ENCODE assay signal across 2 cellular contexts in the genomic region with DNA sequence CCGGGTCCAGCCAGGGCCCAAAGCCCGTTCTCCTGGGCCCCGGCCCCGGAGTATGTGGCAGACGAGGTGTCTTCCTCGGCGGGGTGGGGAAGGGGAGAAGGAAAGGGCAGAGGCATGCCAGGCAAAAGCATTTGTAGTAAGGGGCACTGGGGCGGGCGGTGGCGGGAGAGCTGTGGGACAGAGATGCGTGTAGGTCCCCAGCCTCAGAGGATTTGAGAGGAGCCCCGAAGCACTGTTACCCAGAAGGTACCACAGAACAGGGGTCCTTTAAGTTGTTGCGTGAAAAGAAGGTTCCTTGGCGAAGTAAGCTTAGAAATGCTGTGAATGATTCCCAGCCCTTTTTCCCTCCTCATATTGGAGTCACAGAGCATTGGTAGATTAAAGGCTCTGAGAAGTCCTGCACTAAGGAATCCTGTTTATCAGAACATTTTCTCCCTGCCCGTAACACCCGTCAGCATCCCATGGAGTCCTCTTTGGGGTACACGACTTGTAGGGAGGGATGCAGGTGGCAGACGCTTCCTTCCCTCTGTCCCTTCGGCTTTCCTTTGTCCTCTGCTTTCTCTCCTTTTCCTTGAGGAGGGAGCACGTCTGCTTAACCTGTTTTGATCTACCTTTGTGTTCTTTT.
TF ChIP-seq lines count a peak whose summit lies in the region.

No MANE protein-coding gene starts in this region.

TF ChIP-seq in SK-N-SH, 30 proteins besides CTCF, POLR2A, EP300 and RAD21 (continued from another document):
- TF ChIP-seq, protein P1, sequence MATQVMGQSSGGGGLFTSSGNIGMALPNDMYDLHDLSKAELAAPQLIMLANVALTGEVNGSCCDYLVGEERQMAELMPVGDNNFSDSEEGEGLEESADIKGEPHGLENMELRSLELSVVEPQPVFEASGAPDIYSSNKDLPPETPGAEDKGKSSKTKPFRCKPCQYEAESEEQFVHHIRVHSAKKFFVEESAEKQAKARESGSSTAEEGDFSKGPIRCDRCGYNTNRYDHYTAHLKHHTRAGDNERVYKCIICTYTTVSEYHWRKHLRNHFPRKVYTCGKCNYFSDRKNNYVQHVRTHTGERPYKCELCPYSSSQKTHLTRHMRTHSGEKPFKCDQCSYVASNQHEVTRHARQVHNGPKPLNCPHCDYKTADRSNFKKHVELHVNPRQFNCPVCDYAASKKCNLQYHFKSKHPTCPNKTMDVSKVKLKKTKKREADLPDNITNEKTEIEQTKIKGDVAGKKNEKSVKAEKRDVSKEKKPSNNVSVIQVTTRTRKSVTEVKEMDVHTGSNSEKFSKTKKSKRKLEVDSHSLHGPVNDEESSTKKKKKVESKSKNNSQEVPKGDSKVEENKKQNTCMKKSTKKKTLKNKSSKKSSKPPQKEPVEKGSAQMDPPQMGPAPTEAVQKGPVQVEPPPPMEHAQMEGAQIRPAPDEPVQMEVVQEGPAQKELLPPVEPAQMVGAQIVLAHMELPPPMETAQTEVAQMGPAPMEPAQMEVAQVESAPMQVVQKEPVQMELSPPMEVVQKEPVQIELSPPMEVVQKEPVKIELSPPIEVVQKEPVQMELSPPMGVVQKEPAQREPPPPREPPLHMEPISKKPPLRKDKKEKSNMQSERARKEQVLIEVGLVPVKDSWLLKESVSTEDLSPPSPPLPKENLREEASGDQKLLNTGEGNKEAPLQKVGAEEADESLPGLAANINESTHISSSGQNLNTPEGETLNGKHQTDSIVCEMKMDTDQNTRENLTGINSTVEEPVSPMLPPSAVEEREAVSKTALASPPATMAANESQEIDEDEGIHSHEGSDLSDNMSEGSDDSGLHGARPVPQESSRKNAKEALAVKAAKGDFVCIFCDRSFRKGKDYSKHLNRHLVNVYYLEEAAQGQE (IDR thresholded peaks at IDR 0.05; ENCODE audit: low read depth, low read length): no peak
- TF ChIP-seq, protein P2, sequence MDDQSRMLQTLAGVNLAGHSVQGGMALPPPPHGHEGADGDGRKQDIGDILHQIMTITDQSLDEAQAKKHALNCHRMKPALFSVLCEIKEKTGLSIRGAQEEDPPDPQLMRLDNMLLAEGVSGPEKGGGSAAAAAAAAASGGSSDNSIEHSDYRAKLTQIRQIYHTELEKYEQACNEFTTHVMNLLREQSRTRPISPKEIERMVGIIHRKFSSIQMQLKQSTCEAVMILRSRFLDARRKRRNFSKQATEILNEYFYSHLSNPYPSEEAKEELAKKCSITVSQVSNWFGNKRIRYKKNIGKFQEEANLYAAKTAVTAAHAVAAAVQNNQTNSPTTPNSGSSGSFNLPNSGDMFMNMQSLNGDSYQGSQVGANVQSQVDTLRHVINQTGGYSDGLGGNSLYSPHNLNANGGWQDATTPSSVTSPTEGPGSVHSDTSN (IDR thresholded peaks at IDR 0.05): no peak
- TF ChIP-seq ELF1 (IDR thresholded peaks at IDR 0.05): no peak
- TF ChIP-seq, protein P3, sequence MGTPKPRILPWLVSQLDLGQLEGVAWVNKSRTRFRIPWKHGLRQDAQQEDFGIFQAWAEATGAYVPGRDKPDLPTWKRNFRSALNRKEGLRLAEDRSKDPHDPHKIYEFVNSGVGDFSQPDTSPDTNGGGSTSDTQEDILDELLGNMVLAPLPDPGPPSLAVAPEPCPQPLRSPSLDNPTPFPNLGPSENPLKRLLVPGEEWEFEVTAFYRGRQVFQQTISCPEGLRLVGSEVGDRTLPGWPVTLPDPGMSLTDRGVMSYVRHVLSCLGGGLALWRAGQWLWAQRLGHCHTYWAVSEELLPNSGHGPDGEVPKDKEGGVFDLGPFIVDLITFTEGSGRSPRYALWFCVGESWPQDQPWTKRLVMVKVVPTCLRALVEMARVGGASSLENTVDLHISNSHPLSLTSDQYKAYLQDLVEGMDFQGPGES (IDR thresholded peaks at IDR 0.05; ENCODE audit: low read depth, low read length): no peak
- TF ChIP-seq SIN3A (IDR thresholded peaks at IDR 0.05; ENCODE audit: borderline replicate concordance, low read depth, low read length): no peak
- TF ChIP-seq YY1 (IDR thresholded peaks at IDR 0.05; ENCODE audit: low read depth): no peak

TF ChIP-seq in SK-N-SH treated with all-trans-retinoic acid at 6 μM for 48 hours, 23 proteins besides CTCF, POLR2A, EP300 and RAD21 (continued from another document):
- TF ChIP-seq, protein P4, sequence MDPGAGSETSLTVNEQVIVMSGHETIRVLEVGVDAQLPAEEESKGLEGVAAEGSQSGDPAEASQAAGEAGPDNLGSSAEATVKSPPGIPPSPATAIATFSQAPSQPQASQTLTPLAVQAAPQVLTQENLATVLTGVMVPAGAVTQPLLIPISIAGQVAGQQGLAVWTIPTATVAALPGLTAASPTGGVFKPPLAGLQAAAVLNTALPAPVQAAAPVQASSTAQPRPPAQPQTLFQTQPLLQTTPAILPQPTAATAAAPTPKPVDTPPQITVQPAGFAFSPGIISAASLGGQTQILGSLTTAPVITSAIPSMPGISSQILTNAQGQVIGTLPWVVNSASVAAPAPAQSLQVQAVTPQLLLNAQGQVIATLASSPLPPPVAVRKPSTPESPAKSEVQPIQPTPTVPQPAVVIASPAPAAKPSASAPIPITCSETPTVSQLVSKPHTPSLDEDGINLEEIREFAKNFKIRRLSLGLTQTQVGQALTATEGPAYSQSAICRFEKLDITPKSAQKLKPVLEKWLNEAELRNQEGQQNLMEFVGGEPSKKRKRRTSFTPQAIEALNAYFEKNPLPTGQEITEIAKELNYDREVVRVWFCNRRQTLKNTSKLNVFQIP (CRISPR knock-in tag; IDR thresholded peaks at IDR 0.05; ENCODE audit: borderline replicate concordance, low read depth): no peak
- TF ChIP-seq OSR1 (CRISPR knock-in tag; IDR thresholded peaks at IDR 0.05): no peak
- no peak for TF ChIP-seq RARB (CRISPR knock-in tag; IDR thresholded peaks at IDR 0.05)
- TF ChIP-seq, protein P5, sequence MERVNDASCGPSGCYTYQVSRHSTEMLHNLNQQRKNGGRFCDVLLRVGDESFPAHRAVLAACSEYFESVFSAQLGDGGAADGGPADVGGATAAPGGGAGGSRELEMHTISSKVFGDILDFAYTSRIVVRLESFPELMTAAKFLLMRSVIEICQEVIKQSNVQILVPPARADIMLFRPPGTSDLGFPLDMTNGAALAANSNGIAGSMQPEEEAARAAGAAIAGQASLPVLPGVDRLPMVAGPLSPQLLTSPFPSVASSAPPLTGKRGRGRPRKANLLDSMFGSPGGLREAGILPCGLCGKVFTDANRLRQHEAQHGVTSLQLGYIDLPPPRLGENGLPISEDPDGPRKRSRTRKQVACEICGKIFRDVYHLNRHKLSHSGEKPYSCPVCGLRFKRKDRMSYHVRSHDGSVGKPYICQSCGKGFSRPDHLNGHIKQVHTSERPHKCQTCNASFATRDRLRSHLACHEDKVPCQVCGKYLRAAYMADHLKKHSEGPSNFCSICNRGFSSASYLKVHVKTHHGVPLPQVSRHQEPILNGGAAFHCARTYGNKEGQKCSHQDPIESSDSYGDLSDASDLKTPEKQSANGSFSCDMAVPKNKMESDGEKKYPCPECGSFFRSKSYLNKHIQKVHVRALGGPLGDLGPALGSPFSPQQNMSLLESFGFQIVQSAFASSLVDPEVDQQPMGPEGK (CRISPR knock-in tag; IDR thresholded peaks at IDR 0.05; ENCODE audit: borderline replicate concordance): no peak
- no peak for TF ChIP-seq ZFP30 (CRISPR knock-in tag; IDR thresholded peaks at IDR 0.05)
- no peak for TF ChIP-seq ESRRG (CRISPR knock-in tag; IDR thresholded peaks at IDR 0.05)
- no peak for TF ChIP-seq ZNF565 (CRISPR knock-in tag; conservative IDR thresholded peaks at IDR 0.05; ENCODE audit: low read depth)
